ENCODE assay signal across 17 cellular contexts in the genomic region with DNA sequence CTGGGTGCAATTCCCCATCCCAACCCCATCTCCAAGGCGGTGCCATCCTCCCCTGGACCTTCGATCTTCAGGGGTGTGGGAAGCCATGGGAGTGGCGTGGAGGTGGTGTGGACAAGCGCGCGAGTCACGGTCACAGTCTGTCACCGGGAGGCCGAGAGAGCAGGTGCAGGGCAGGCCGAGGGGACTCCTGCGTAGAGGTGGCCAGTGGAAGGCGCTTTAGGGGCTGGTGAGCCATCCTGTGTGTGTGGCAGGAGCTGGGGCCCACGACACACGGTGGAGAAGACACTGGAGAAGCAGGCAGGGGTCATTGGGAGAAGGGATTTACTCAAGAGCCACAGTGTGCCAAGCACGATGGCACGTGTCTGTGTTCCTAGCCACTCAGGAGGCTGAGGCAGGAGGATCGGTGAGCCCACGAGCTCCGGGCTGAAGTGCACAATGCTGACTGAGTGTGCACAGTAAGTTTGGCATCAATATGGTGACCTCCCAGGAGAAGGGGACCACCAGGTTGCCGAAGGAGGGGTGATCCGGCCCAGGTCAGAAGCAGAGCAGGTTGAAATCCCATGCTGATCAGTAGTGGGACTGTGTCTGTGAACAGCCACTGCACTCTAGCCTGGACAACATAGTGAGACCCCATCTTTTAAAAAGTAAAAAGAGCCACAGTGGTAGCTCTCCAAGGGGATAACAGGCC.
DNase-seq lines count a peak whose midpoint lies in the region; ATAC-seq and TF ChIP-seq lines count a peak whose summit lies in the region.
"Had no signal": no experiment of that assay in that cellular context is flagged by ENCODE, and none has a peak within 500 bp of the region (broad histone marks: within the 10 kb centered on the region; RNA-seq: fewer than 3 reads in every experiment).

No MANE protein-coding gene starts in this region.

- no peak for ATAC-seq in GM23338
- no peak for ATAC-seq in HG03175 (IDR thresholded peaks at IDR 0.05; ENCODE audit: unreplicated experiment)
- ATAC-seq in GM19452 (IDR thresholded peaks at IDR 0.05; ENCODE audit: unreplicated experiment) = no peak
- ATAC-seq: GM12878, HepG2 had no signal

- 93 to 96% methylated on average over 14 to 21 of the region's 21 CpGs for WGBS in endodermal cell (ENCODE audit: insufficient coverage in 1 of 2, insufficient read length in 1 of 2), 2 experiments

- H3K4me3 ChIP-seq in BLaER1 treated with 17β-estradiol and CSF1 and Interleukin-3, amounts not matched to agents 10 nM and 100 nM = no peak overlapping the region
- H3K4me3 ChIP-seq in HL-60 (replicated peaks; ENCODE audit: insufficient read depth, low read length) = no peak overlapping the region
- no peak overlapping the region for H3K4me3 ChIP-seq in endodermal cell (ENCODE audit: low read length)
- no peak overlapping the region for H3K4me3 ChIP-seq in osteoblast (ENCODE audit: insufficient read depth, low read length)
- H3K4me3 ChIP-seq in GM23338 = no peak overlapping the region
- H3K4me3 ChIP-seq: GM12878, GM23248 had no signal

- H3K9ac ChIP-seq in BLaER1 treated with 17β-estradiol and CSF1 and Interleukin-3, amounts not matched to agents 10 nM and 100 nM = no peak overlapping the region
- no peak overlapping the region for H3K9ac ChIP-seq in endodermal cell (ENCODE audit: extremely low read depth, low read length, poor library complexity, severe bottlenecking)
- H3K9ac ChIP-seq: GM23248 had no signal

- peak overlapping the region; percentile 56 to 72 (median 64); a peak in 21 of 22 replicates for H3K4me2 ChIP-seq in BLaER1 treated with 17β-estradiol and CSF1 and Interleukin-3, amounts not matched to agents 10 nM and 100 nM
- H3K4me2 ChIP-seq in osteoblast (ENCODE audit: insufficient read depth, low read length) = no peak overlapping the region
- H3K4me2 ChIP-seq in GM23338 = no peak overlapping the region

- no peaks in the 10 kb centered on the region for H3K9me2 ChIP-seq in GM23338 (ENCODE audit: insufficient read depth)

- H2AFZ ChIP-seq in osteoblast (ENCODE audit: low read length) (no peak overlapping the region), GM23338 (no peak overlapping the region)
- H2AFZ ChIP-seq: GM23248 had no signal

- H3K27ac ChIP-seq in BLaER1 treated with 17β-estradiol and CSF1 and Interleukin-3, amounts not matched to agents 10 nM and 100 nM = no peak overlapping the region
- H3K27ac ChIP-seq in HL-60 (replicated peaks) (0 out of 2 replicates have a peak overlapping the region, but pooled peaks have one; percentile 13), endodermal cell (ENCODE audit: low read depth, low read length) (no peak overlapping the region), osteoblast (ENCODE audit: low read depth, low read length) (no peak overlapping the region), GM23338 (ENCODE audit: low read depth) (no peak overlapping the region)
- H3K27ac ChIP-seq: GM23248 had no signal

- 0 out of 22 replicates have a peak, but pooled peaks cover 0 to 5% (median 0%) of the 10 kb centered on the region in 11 experiments for H3K27me3 ChIP-seq in BLaER1 treated with 17β-estradiol and CSF1 and Interleukin-3, amounts not matched to agents 10 nM and 100 nM
- no peaks in the 10 kb centered on the region for H3K27me3 ChIP-seq in HL-60 (ENCODE audit: insufficient read depth, poor library complexity, severe bottlenecking)
- H3K27me3 ChIP-seq in endodermal cell (ENCODE audit: control insufficient read depth, insufficient read depth, low read length, poor library complexity, severe bottlenecking) = no peaks in the 10 kb centered on the region
- no peaks in the 10 kb centered on the region for H3K27me3 ChIP-seq in osteoblast (ENCODE audit: insufficient read depth, low read length)
- H3K27me3 ChIP-seq in GM23338 (ENCODE audit: insufficient read depth) = no peaks in the 10 kb centered on the region

- no peaks in the 10 kb centered on the region for H3K9me3 ChIP-seq in BLaER1 treated with 17β-estradiol and CSF1 and Interleukin-3, amounts not matched to agents 10 nM and 100 nM (replicated peaks in 1 of 11)
- H3K9me3 ChIP-seq in endodermal cell (ENCODE audit: control insufficient read depth, low read length) (no peaks in the 10 kb centered on the region), osteoblast (ENCODE audit: low read depth, low read length) (no peaks in the 10 kb centered on the region)

- H3K9me3 Mint-ChIP-seq in endodermal cell (no peaks in the 10 kb centered on the region), GM23338 (no peaks in the 10 kb centered on the region)
- H3K9me3 Mint-ChIP-seq: CD4-positive, alpha-beta T cell; H9 had no signal

- H4K20me1 ChIP-seq in BLaER1 treated with 17β-estradiol and CSF1 and Interleukin-3, amounts not matched to agents 10 nM and 100 nM = peaks cover 0 to 8% (median 0%) of the 10 kb centered on the region in 11 experiments; a peak in 3 of 22 replicates
- H4K20me1 ChIP-seq in osteoblast (ENCODE audit: insufficient read depth, low read length) = no peaks in the 10 kb centered on the region
- no peaks in the 10 kb centered on the region for H4K20me1 ChIP-seq in GM23338 (replicated peaks; ENCODE audit: insufficient read depth)

- H3K27me3 Mint-ChIP-seq in endodermal cell (ENCODE audit: insufficient read depth) = no peaks in the 10 kb centered on the region
- H3K27me3 Mint-ChIP-seq in GM23338 (ENCODE audit: insufficient read depth, low read depth, poor library complexity) = peaks cover 7% of the 10 kb centered on the region
- H3K27me3 Mint-ChIP-seq: CD4-positive, alpha-beta T cell had no signal

- H3K4me1 Mint-ChIP-seq in endodermal cell (peaks cover 2% of the 10 kb centered on the region), GM23338 (peaks cover 14% of the 10 kb centered on the region)

- no peaks in the 10 kb centered on the region for H3K79me2 ChIP-seq in osteoblast (ENCODE audit: insufficient read depth, low read length)
- no peaks in the 10 kb centered on the region for H3K79me2 ChIP-seq in GM23338 (replicated peaks; ENCODE audit: insufficient read depth)

- peaks cover 39 to 60% (median 50%) of the 10 kb centered on the region in 10 experiments for H3K4me1 ChIP-seq in BLaER1 treated with 17β-estradiol and CSF1 and Interleukin-3, amounts not matched to agents 10 nM and 100 nM
- H3K4me1 ChIP-seq in endodermal cell (ENCODE audit: control insufficient read depth, insufficient read depth, low read length) = peaks cover 3% of the 10 kb centered on the region
- no peaks in the 10 kb centered on the region for H3K4me1 ChIP-seq in osteoblast (ENCODE audit: insufficient read depth, low read length)
- no peaks in the 10 kb centered on the region for H3K4me1 ChIP-seq in GM23338 (ENCODE audit: insufficient read depth)

- DNase-seq in HL-60 (ENCODE audit: low read depth in 1 of 2, low spot score in 1 of 2) (no peak), endodermal cell (no peak), osteoblast (ENCODE audit: insufficient read length, low spot score, missing footprints) (peak; percentile 31), GM23338 (ENCODE audit: low spot score) (no peak), A172 (ENCODE audit: low spot score) (no peak)
- DNase-seq: AML-193; C1 segment of cervical spinal cord; Calu3; CD4-positive, alpha-beta T cell; DMS 273 treated with DMSO at 0.1 percent for 48 hours; GM23248; H9 had no signal

- no peaks in the 10 kb centered on the region for H3K36me3 ChIP-seq in BLaER1 treated with 17β-estradiol and CSF1 and Interleukin-3, amounts not matched to agents 10 nM and 100 nM
- H3K36me3 ChIP-seq in endodermal cell (ENCODE audit: control insufficient read depth, insufficient read depth, low read length) (no peaks in the 10 kb centered on the region), osteoblast (ENCODE audit: insufficient read depth, low read length) (no peaks in the 10 kb centered on the region), GM23338 (ENCODE audit: insufficient read depth) (no peaks in the 10 kb centered on the region)

- H3K36me3 Mint-ChIP-seq in endodermal cell (ENCODE audit: low read depth) (no peaks in the 10 kb centered on the region), GM23338 (ENCODE audit: low read depth) (no peaks in the 10 kb centered on the region; the same call in 2 of the 3 replicates)

- no peak overlapping the region for H3K4me3 Mint-ChIP-seq in endodermal cell
- no peak overlapping the region for H3K4me3 Mint-ChIP-seq in GM23338
- H3K4me3 Mint-ChIP-seq: CD4-positive, alpha-beta T cell; H9 had no signal

- H3K27ac Mint-ChIP-seq in endodermal cell = peak overlapping the region; percentile 45
- H3K27ac Mint-ChIP-seq in GM23338 = no peak overlapping the region; the same call in 1 of the 2 replicates
- H3K27ac Mint-ChIP-seq: CD4-positive, alpha-beta T cell had no signal

- TF ChIP-seq CTCF in HL-60 (IDR thresholded peaks at IDR 0.05; ENCODE audit: insufficient read depth, low read length) = no peak
- TF ChIP-seq CTCF in endodermal cell (conservative IDR thresholded peaks at IDR 0.05) = no peak
- TF ChIP-seq CTCF in osteoblast (IDR thresholded peaks at IDR 0.05; ENCODE audit: extremely low read depth, low read depth, low read length) = no peak
- no peak for TF ChIP-seq CTCF in GM23338 (conservative IDR thresholded peaks at IDR 0.05; ENCODE audit: low read depth in 2 of 2)

- no peaks in the 10 kb centered on the region for H3F3A ChIP-seq in GM23338 (replicated peaks; ENCODE audit: low read depth)

TF ChIP-seq in GM23338, 12 proteins besides CTCF, POLR2A, EP300 and RAD21:
- TF ChIP-seq ZNF331 (CRISPR knock-in tag; IDR thresholded peaks at IDR 0.05; ENCODE audit: low read depth) (no peak), STAT1 (IDR thresholded peaks at IDR 0.05; ENCODE audit: unreplicated experiment) (no peak), EZH2 (IDR thresholded peaks at IDR 0.05; ENCODE audit: low read depth, unreplicated experiment) (no peak), POLR2AphosphoS5 (IDR thresholded peaks at IDR 0.05; ENCODE audit: low read depth) (no peak), EZH2phosphoT487 (IDR thresholded peaks at IDR 0.05; ENCODE audit: unreplicated experiment) (no peak), CREB1 (CRISPR knock-in tag; IDR thresholded peaks at IDR 0.05; ENCODE audit: low read depth) (no peak)

Comparison
In these comparisons a context has a peak if more than half of its experiments do, and no peak if none do; other contexts are left out.
1. H3K4me2 ChIP-seq: peak in BLaER1 treated with 17β-estradiol and CSF1 and Interleukin-3, amounts not matched to agents 10 nM and 100 nM (11 of 11); none in osteoblast (single experiment) and GM23338 (single experiment).